Comparison of ENCODE assay signal across 23 cellular contexts in genomic region chrX:47174846-47175587, GRCh38.
"Had no signal": no experiment of that assay in that cellular context is flagged by ENCODE, and none has a peak within 500 bp of the region (broad histone marks: within the 10 kb centered on the region; RNA-seq: fewer than 3 reads in every experiment).

No MANE protein-coding gene starts in this region.

- H3K9me3 ChIP-seq: colonic mucosa, gastrocnemius medialis, right lobe of liver, stomach, thyroid gland, upper lobe of left lung had no signal

- H3K27me3 ChIP-seq: colonic mucosa, gastrocnemius medialis, right lobe of liver, thyroid gland, upper lobe of left lung had no signal

- DNase-seq: activated CD4-positive, alpha-beta T cell treated with anti-CD3 and anti-CD28 coated beads for 4 hours; activated CD4-positive, alpha-beta T cell treated with anti-CD3 and anti-CD28 coated beads, Interleukin-2, amount 50 U/mL, for 4 hours; activated CD8-positive, alpha-beta memory T cell treated with anti-CD3 and anti-CD28 coated beads for 24 hours; activated naive CD4-positive, alpha-beta T cell; colonic mucosa; effector memory CD4-positive, alpha-beta T cell; erythroblast; gastrocnemius medialis; glutamatergic neuron; left colon; naive thymus-derived CD8-positive, alpha-beta T cell; stimulated activated CD4-positive, alpha-beta T cell treated with anti-CD3 and anti-CD28 coated beads, Interleukin-4, amount 100 ng/mL, for 24 hours; stomach; thyroid gland had no signal

- H3K36me3 ChIP-seq: colonic mucosa had no signal

- H3K27ac ChIP-seq: colonic mucosa, gastrocnemius medialis, right lobe of liver, skin epidermis, stomach, thyroid gland, upper lobe of left lung, VCaP had no signal

- H3K4me3 ChIP-seq: colonic mucosa, dorsolateral prefrontal cortex, gastrocnemius medialis, right lobe of liver, skin epidermis, stomach, thyroid gland, upper lobe of left lung had no signal

- FAIRE-seq: bronchial epithelial cell, keratinocyte had no signal

- ATAC-seq: activated naive CD4-positive, alpha-beta T cell treated with anti-CD3 and anti-CD28 coated beads, Interleukin-2, amount 50 U/mL, for 72 hours; gastrocnemius medialis; left colon; naive thymus-derived CD8-positive, alpha-beta T cell; right lobe of liver; stimulated activated effector memory CD8-positive, alpha-beta T cell treated with anti-CD3 and anti-CD28 coated beads, Interleukin-12 subunit alpha, Interleukin-12 subunit beta, amount 100 ng/mL, for 72 hours had no signal

- H3K4me1 ChIP-seq: colonic mucosa, gastrocnemius medialis, right lobe of liver, stomach, upper lobe of left lung had no signal
